11 cellular contexts compared by ENCODE assay signal in genomic region chr12:53454710-53455109, GRCh38. TPM values are rescaled to one million over a fixed set of nuclear protein-coding genes. Genes with fewer than 3 reads are reported as not detected.
A peak's percentile ranks its signal among the peaks of the same experiment; 100 is the strongest.
DNase-seq lines count a peak whose midpoint lies in the region; ATAC-seq and TF ChIP-seq lines count a peak whose summit lies in the region.
"Had no signal": no experiment of that assay in that cellular context is flagged by ENCODE, and none has a peak within 500 bp of the region (broad histone marks: within the 10 kb centered on the region; RNA-seq: fewer than 3 reads in every experiment).

No MANE protein-coding gene starts in this region.

- CTCF ChIA-PET in MCF 10A (lab: Yijun Ruan, JAX) = interaction anchor here (0.6 to 1.5 kb wide), 4 partner anchors 22 to 134 kb away, joined by 3 to 8 read pairs (median 4); partner anchors contain the start of gene AAAS

- H3K27ac ChIP-seq in breast epithelium = no peak overlapping the region
- peak overlapping the region; percentile 2; the same call in 1 of the 2 replicates for H3K27ac ChIP-seq in WERI-Rb-1
- H3K27ac ChIP-seq in stomach = no peak overlapping the region
- H3K27ac ChIP-seq: C4-2B, left lung had no signal

- H3K4me3 ChIP-seq in breast epithelium = peak overlapping the region in 1 of 3 donors; percentile 93
- H3K4me3 ChIP-seq in WERI-Rb-1 (ENCODE audit: low read depth, low read length) = no peak overlapping the region; the same call in 1 of the 2 replicates
- H3K4me3 ChIP-seq in fibroblast of pulmonary artery (replicated peaks; ENCODE audit: low read depth, low read length) = peak overlapping the region; percentile 99
- H3K4me3 ChIP-seq in stomach = peak overlapping the region in 2 of 4 donors; percentile 78 to 86

- no peak for TF ChIP-seq EP300 in stomach (IDR thresholded peaks at IDR 0.05)

- intact Hi-C loops in MCF 10A (cut with micrococcal nuclease) = no loop called here
- intact Hi-C loops in breast epithelium (cut with DNase I; ENCODE audit: low total_unique reads) = no loop called here
- intact Hi-C loops in stomach (cut with DNase I; ENCODE audit: low total_unique reads) = no loop called here

- TF ChIP-seq POLR2A in breast epithelium (IDR thresholded peaks at IDR 0.05) = no peak
- no peak for TF ChIP-seq POLR2A in stomach (IDR thresholded peaks at IDR 0.05)

- no peaks in the 10 kb centered on the region for H3K9me3 ChIP-seq in breast epithelium
- H3K9me3 ChIP-seq in WERI-Rb-1 (ENCODE audit: severe bottlenecking) = no peaks in the 10 kb centered on the region
- no peaks in the 10 kb centered on the region for H3K9me3 ChIP-seq in stomach
- H3K9me3 ChIP-seq: left lung had no signal

- H3K4me1 ChIP-seq in breast epithelium (peaks cover 0 to 12% of the 10 kb centered on the region in 2 donors), stomach (peaks cover 20 to 70% (median 39%) of the 10 kb centered on the region in 4 donors)

- H3K4me3 Mint-ChIP-seq in MCF 10A (ENCODE audit: unreplicated experiment) = peak overlapping the region; percentile 92
- H3K4me3 Mint-ChIP-seq in stimulated activated effector memory CD8-positive, alpha-beta T cell treated with anti-CD3 and anti-CD28 coated beads, Interleukin-12 subunit alpha, Interleukin-12 subunit beta, amount 100 ng/mL, for 72 hours = peak overlapping the region; percentile 89

- H3K36me3 ChIP-seq in breast epithelium (no peaks in the 10 kb centered on the region), WERI-Rb-1 (peaks cover 70% of the 10 kb centered on the region), stomach (peaks cover 55 to 59% (median 57%) of the 10 kb centered on the region in 4 donors)

- POLR2A ChIA-PET in MCF 10A (lab: Yijun Ruan, JAX) = interaction anchor here (0.6 to 4.0 kb wide), 10 partner anchors 8 to 102 kb away, joined by 3 to 22 read pairs (median 6); partner anchors contain the start of genes PRR13, SP1 and TARBP2

- no peak for ATAC-seq in stimulated activated effector memory CD8-positive, alpha-beta T cell treated with anti-CD3 and anti-CD28 coated beads, Interleukin-12 subunit alpha, Interleukin-12 subunit beta, amount 100 ng/mL, for 72 hours
- ATAC-seq in GM21381 (IDR thresholded peaks at IDR 0.05; ENCODE audit: unreplicated experiment) = no peak
- no peak for ATAC-seq in omental fat pad (ENCODE audit: low FRiP score)
- ATAC-seq: left lung had no signal

- H3K9me3 Mint-ChIP-seq in MCF 10A (ENCODE audit: unreplicated experiment) = no peaks in the 10 kb centered on the region
- H3K9me3 Mint-ChIP-seq in stimulated activated effector memory CD8-positive, alpha-beta T cell treated with anti-CD3 and anti-CD28 coated beads, Interleukin-12 subunit alpha, Interleukin-12 subunit beta, amount 100 ng/mL, for 72 hours = no peaks in the 10 kb centered on the region

- H3K4me1 Mint-ChIP-seq in MCF 10A (ENCODE audit: insufficient read depth, unreplicated experiment) = peaks cover 30% of the 10 kb centered on the region
- peaks cover 38% of the 10 kb centered on the region for H3K4me1 Mint-ChIP-seq in stimulated activated effector memory CD8-positive, alpha-beta T cell treated with anti-CD3 and anti-CD28 coated beads, Interleukin-12 subunit alpha, Interleukin-12 subunit beta, amount 100 ng/mL, for 72 hours

- 33 to 56% (median 43%) methylated on average over 3 of the region's 3 CpGs for WGBS in stomach, 5 donors

- H3K27me3 Mint-ChIP-seq in MCF 10A (ENCODE audit: insufficient read depth, unreplicated experiment) = no peaks in the 10 kb centered on the region

- DNase-seq in MCF 10A (ENCODE audit: unreplicated experiment) = no peak
- DNase-seq in breast epithelium (ENCODE audit: low spot score in 2 of 2) = no peak
- DNase-seq in WERI-Rb-1 = peak; percentile 84
- DNase-seq in fibroblast of pulmonary artery (ENCODE audit: low read depth) = no peak
- no peak for DNase-seq in stimulated activated effector memory CD8-positive, alpha-beta T cell treated with anti-CD3 and anti-CD28 coated beads, Interleukin-12 subunit alpha, Interleukin-12 subunit beta, amount 100 ng/mL, for 72 hours (ENCODE audit: low spot score in 2 of 2)
- DNase-seq in stomach = no peak
- no peak for DNase-seq in omental fat pad (ENCODE audit: low spot score)
- DNase-seq: left lung, NCI-H2171 had no signal

- H3K36me3 Mint-ChIP-seq in MCF 10A (ENCODE audit: insufficient read depth, unreplicated experiment) = peaks cover 83% of the 10 kb centered on the region
- peaks cover 85% of the 10 kb centered on the region for H3K36me3 Mint-ChIP-seq in stimulated activated effector memory CD8-positive, alpha-beta T cell treated with anti-CD3 and anti-CD28 coated beads, Interleukin-12 subunit alpha, Interleukin-12 subunit beta, amount 100 ng/mL, for 72 hours

- TF ChIP-seq CTCF in MCF 10A (IDR thresholded peaks at IDR 0.05; ENCODE audit: unreplicated experiment) = no peak
- TF ChIP-seq CTCF in breast epithelium (IDR thresholded peaks at IDR 0.05) = no peak
- no peak for TF ChIP-seq CTCF in WERI-Rb-1 (IDR thresholded peaks at IDR 0.05; ENCODE audit: low read depth, low read length)
- no peak for TF ChIP-seq CTCF in fibroblast of pulmonary artery (IDR thresholded peaks at IDR 0.05; ENCODE audit: low read length, missing control alignments)
- no peak for TF ChIP-seq CTCF in stomach (IDR thresholded peaks at IDR 0.05)
- no peak for TF ChIP-seq CTCF in omental fat pad (IDR thresholded peaks at IDR 0.05)

- peak overlapping the region; percentile 12 for H3K27ac Mint-ChIP-seq in MCF 10A (ENCODE audit: low read depth, unreplicated experiment)
- H3K27ac Mint-ChIP-seq in stimulated activated effector memory CD8-positive, alpha-beta T cell treated with anti-CD3 and anti-CD28 coated beads, Interleukin-12 subunit alpha, Interleukin-12 subunit beta, amount 100 ng/mL, for 72 hours = peak overlapping the region; percentile 99

- BruUV-seq in MCF 10A (replicated peaks; lab: Mats Ljungman, UMichigan) = no TSS peak

- H3K27me3 ChIP-seq in breast epithelium (no peaks in the 10 kb centered on the region), WERI-Rb-1 (ENCODE audit: insufficient read depth, low read depth, severe bottlenecking) (no peaks in the 10 kb centered on the region), stomach (no peaks in the 10 kb centered on the region)
- H3K27me3 ChIP-seq: left lung had no signal

RNA-seq across cellular contexts. Expression of gene PCBP2, which starts 2.8 kb away (rescaled TPM):
- 994 and 1,037 TPM in 2 replicates for total RNA-seq in MCF 10A (2022)
- 100 to 1,000 TPM; 512 to 722 (median 529) TPM for total RNA-seq in breast epithelium
- total RNA-seq in stomach = 100 to 1,000 TPM; 109 to 509 (median 431) TPM
- 100 to 1,000 TPM; 407 to 714 (median 486) TPM for polyA plus RNA-seq in stomach
- 100 to 1,000 TPM; 498 to 666 (median 531) TPM for total RNA-seq in omental fat pad

RNA-seq across cellular contexts. Expression of gene PRR13, which starts 13.2 kb away (rescaled TPM):
- total RNA-seq in MCF 10A (2022) (147 and 173 TPM in 2 replicates), breast epithelium (10 to 100 TPM; 57.1 to 65.1 (median 61.0) TPM), stomach (100 to 1,000 TPM in 3 of 5 donors, 10 to 100 TPM in 2; 44.3 to 194 (median 105) TPM), omental fat pad (10 to 100 TPM; 42.9 to 72.6 (median 60.4) TPM)
- polyA plus RNA-seq in stomach = 100 to 1,000 TPM; 194 to 437 (median 306) TPM

RNA-seq across cellular contexts. Expression of gene AMHR2, which starts 31.1 kb away (rescaled TPM):
- total RNA-seq in MCF 10A (2022) (not detected in 2 replicates), breast epithelium (under 1 TPM in 1 of 3 donors, not detected in 2; 0.15 TPM), stomach (not detected), omental fat pad (1 to 10 TPM in 1 of 4 donors, not detected in 3; 1.3 TPM)
- polyA plus RNA-seq in stomach = 1 to 10 TPM in 1 of 3 donors, under 1 TPM in 2; 0.23 to 1.8 (median 0.25) TPM

RNA-seq across cellular contexts. Expression of gene MAP3K12, which starts 44.5 kb away (rescaled TPM):
- total RNA-seq in MCF 10A (2022) (4.6 and 5.9 TPM in 2 replicates), breast epithelium (10 to 100 TPM; 16.4 to 28.8 (median 24.6) TPM), stomach (100 to 1,000 TPM in 1 of 5 donors, 10 to 100 TPM in 4; 13.2 to 279 (median 43.3) TPM), omental fat pad (10 to 100 TPM in 3 of 4 donors, 1 to 10 TPM in 1; 5.5 to 35.9 (median 17.1) TPM)
- polyA plus RNA-seq in stomach = 1 to 10 TPM; 5.4 to 9.8 (median 6.0) TPM

RNA-seq across cellular contexts. Expression of gene TARBP2, which starts 46.4 kb away (rescaled TPM):
- total RNA-seq in MCF 10A (2022) (26.4 and 27.8 TPM in 2 replicates), breast epithelium (10 to 100 TPM; 24.8 to 45.1 (median 37.0) TPM), stomach (10 to 100 TPM in 4 of 5 donors, not detected in 1; 24.0 to 36.5 (median 32.0) TPM), omental fat pad (10 to 100 TPM; 19.6 to 26.0 (median 22.3) TPM)
- 10 to 100 TPM; 22.6 to 32.7 (median 27.4) TPM for polyA plus RNA-seq in stomach
